1 cellular context compared by ENCODE assay signal in the genomic region with DNA sequence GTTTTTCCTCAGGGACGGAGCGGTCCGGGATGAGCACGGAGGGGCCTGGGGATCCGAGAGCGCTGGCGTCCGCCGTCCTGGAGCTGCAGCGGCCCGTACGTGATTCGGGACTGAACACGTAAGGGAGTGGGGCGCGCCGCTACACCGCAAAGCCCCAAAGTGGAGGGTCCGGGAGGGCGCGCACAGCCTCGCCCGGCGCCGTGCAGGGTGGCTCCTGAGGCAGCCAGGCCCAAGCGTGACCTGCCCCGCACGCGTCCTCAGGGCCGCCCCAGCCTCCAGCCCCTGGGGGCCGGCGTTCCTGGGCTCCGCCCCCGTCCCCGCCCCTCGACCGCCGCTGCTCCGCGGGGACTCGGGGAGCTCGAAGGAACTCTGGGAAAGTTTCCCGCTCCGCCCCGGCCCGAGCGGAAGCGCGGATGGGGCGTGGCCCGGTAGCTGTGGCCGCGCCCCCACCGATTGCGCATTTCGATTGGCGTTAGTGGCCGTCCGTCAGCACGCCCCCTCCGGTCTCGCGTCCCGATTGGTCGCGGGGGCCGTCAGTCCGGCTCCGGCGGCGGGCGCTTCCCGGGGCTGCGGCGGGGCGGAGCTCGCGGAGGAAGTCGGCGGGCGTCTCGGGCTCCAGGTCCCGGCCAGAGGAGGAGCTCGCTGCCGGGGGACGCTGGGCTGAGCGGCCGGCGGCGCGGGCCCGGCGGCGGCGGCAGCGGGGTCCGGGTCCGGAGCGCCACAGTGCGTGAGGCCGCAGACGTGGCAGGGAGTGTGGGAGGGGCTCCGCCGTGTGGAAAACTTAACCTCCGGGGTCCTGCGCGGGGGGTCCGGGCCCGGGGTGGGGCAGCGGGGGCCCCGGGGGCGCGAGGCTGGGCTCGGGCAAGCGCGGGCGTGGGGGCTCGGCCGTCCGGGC.
TF ChIP-seq lines count a peak whose summit lies in the region.

TSS of gene ANKRD16 (minus strand) at position 270 of the 895 bp plus-strand sequence. CDS start 539 bp downstream, outside the sequence.
TSS of gene FBH1 (plus strand) at position 620 of the 895 bp plus-strand sequence. CDS start at position 723, 103 bp downstream.

TF ChIP-seq in HepG2, 621 proteins besides CTCF, POLR2A, EP300 and RAD21 (continued from another document and continues in another):
- TF ChIP-seq, protein P1, sequence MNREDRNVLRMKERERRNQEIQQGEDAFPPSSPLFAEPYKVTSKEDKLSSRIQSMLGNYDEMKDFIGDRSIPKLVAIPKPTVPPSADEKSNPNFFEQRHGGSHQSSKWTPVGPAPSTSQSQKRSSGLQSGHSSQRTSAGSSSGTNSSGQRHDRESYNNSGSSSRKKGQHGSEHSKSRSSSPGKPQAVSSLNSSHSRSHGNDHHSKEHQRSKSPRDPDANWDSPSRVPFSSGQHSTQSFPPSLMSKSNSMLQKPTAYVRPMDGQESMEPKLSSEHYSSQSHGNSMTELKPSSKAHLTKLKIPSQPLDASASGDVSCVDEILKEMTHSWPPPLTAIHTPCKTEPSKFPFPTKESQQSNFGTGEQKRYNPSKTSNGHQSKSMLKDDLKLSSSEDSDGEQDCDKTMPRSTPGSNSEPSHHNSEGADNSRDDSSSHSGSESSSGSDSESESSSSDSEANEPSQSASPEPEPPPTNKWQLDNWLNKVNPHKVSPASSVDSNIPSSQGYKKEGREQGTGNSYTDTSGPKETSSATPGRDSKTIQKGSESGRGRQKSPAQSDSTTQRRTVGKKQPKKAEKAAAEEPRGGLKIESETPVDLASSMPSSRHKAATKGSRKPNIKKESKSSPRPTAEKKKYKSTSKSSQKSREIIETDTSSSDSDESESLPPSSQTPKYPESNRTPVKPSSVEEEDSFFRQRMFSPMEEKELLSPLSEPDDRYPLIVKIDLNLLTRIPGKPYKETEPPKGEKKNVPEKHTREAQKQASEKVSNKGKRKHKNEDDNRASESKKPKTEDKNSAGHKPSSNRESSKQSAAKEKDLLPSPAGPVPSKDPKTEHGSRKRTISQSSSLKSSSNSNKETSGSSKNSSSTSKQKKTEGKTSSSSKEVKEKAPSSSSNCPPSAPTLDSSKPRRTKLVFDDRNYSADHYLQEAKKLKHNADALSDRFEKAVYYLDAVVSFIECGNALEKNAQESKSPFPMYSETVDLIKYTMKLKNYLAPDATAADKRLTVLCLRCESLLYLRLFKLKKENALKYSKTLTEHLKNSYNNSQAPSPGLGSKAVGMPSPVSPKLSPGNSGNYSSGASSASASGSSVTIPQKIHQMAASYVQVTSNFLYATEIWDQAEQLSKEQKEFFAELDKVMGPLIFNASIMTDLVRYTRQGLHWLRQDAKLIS (CRISPR knock-in tag; IDR thresholded peaks at IDR 0.05), result no peak
- no peak for TF ChIP-seq ZBTB7B (CRISPR knock-in tag; IDR thresholded peaks at IDR 0.05)
- no peak for TF ChIP-seq HMGA1 (CRISPR knock-in tag; conservative IDR thresholded peaks at IDR 0.05)
- TF ChIP-seq ZNF143 (CRISPR knock-in tag; IDR thresholded peaks at IDR 0.05), result peak; percentile 87
- 0 out of 2 replicates have a peak, but pooled peaks have one; percentile 73 for TF ChIP-seq ZNF83 (CRISPR knock-in tag; IDR thresholded peaks at IDR 0.05; ENCODE audit: borderline replicate concordance)
- no peak for TF ChIP-seq ZC3H4 (CRISPR knock-in tag; IDR thresholded peaks at IDR 0.05; ENCODE audit: borderline replicate concordance)
- TF ChIP-seq PITX1 (CRISPR knock-in tag; IDR thresholded peaks at IDR 0.05), result no peak
- peak; percentile 64 for TF ChIP-seq ELF3 (CRISPR knock-in tag; IDR thresholded peaks at IDR 0.05)
- no peak; the same call in 1 of the 2 replicates for TF ChIP-seq ZNF124 (CRISPR knock-in tag; IDR thresholded peaks at IDR 0.05)
- TF ChIP-seq TBX2 (CRISPR knock-in tag; IDR thresholded peaks at IDR 0.05; ENCODE audit: borderline replicate concordance), result peak; percentile 59; the same call in 1 of the 2 replicates
- peak; percentile 88 for TF ChIP-seq ELF1 (CRISPR knock-in tag; IDR thresholded peaks at IDR 0.05)
- TF ChIP-seq U2AF2 (IDR thresholded peaks at IDR 0.05; ENCODE audit: low read depth, low read length), result no peak
- TF ChIP-seq ZNF605 (CRISPR knock-in tag; IDR thresholded peaks at IDR 0.05), result no peak; the same call in 1 of the 2 replicates
- no peak for TF ChIP-seq MTF1 (CRISPR knock-in tag; IDR thresholded peaks at IDR 0.05)
- no peak for TF ChIP-seq ZNF782 (CRISPR knock-in tag; IDR thresholded peaks at IDR 0.05; ENCODE audit: borderline replicate concordance)
- TF ChIP-seq ZNF10 (CRISPR knock-in tag; IDR thresholded peaks at IDR 0.05; ENCODE audit: borderline replicate concordance, low read depth), result no peak
- TF ChIP-seq ZBTB20 (CRISPR knock-in tag; IDR thresholded peaks at IDR 0.05; ENCODE audit: borderline replicate concordance, low read depth), result no peak
- no peak for TF ChIP-seq ZFP41 (CRISPR knock-in tag; IDR thresholded peaks at IDR 0.05; ENCODE audit: borderline replicate concordance)
- peak; percentile 99 for TF ChIP-seq PBX3 (CRISPR knock-in tag; IDR thresholded peaks at IDR 0.05; ENCODE audit: borderline replicate concordance)
- TF ChIP-seq, protein P2, sequence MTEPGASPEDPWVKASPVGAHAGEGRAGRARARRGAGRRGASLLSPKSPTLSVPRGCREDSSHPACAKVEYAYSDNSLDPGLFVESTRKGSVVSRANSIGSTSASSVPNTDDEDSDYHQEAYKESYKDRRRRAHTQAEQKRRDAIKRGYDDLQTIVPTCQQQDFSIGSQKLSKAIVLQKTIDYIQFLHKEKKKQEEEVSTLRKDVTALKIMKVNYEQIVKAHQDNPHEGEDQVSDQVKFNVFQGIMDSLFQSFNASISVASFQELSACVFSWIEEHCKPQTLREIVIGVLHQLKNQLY (CRISPR knock-in tag; IDR thresholded peaks at IDR 0.05), result peak; percentile 25; the same call in 1 of the 2 replicates
- no peak for TF ChIP-seq ZNF883 (CRISPR knock-in tag; IDR thresholded peaks at IDR 0.05; ENCODE audit: not compliant biosample characterization)
- TF ChIP-seq GTF3A (CRISPR knock-in tag; conservative IDR thresholded peaks at IDR 0.05), result no peak
- TF ChIP-seq NCOA2 (CRISPR knock-in tag; IDR thresholded peaks at IDR 0.05), result peak; percentile 25; the same call in 1 of the 2 replicates
- TF ChIP-seq ZNF547 (CRISPR knock-in tag; IDR thresholded peaks at IDR 0.05), result no peak; the same call in 1 of the 2 replicates
- no peak for TF ChIP-seq SRSF4 (IDR thresholded peaks at IDR 0.05; ENCODE audit: low read depth, low read length, poor library complexity, severe bottlenecking)
- peak; percentile 65; the same call in 1 of the 2 replicates for TF ChIP-seq HOXA5 (CRISPR knock-in tag; IDR thresholded peaks at IDR 0.05)
- TF ChIP-seq ATF2 (CRISPR knock-in tag; IDR thresholded peaks at IDR 0.05), result peak; percentile 11; the same call in 1 of the 2 replicates
- TF ChIP-seq ZFP36 (IDR thresholded peaks at IDR 0.05; ENCODE audit: borderline replicate concordance, low read depth, low read length, partially characterized antibody), result no peak
- no peak for TF ChIP-seq SMARCC2 (IDR thresholded peaks at IDR 0.05)
- no peak for TF ChIP-seq SMAD3 (CRISPR knock-in tag; IDR thresholded peaks at IDR 0.05)
- TF ChIP-seq, protein P3, sequence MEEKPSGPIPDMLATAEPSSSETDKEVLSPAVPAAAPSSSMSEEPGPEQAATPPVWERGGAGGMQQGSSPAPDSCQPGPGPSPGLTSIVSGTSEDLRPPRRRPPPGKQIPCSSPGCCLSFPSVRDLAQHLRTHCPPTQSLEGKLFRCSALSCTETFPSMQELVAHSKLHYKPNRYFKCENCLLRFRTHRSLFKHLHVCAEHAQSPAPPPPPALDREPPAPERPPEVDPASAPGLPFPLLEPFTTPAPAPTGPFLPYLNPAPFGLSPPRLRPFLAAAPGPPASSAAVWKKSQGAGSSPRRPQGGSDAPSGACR (CRISPR knock-in tag; IDR thresholded peaks at IDR 0.05), result no peak
- no peak for TF ChIP-seq SIX1 (CRISPR knock-in tag; IDR thresholded peaks at IDR 0.05; ENCODE audit: borderline replicate concordance)
- peak; percentile 61; the same call in 1 of the 2 replicates for TF ChIP-seq GFI1 (CRISPR knock-in tag; IDR thresholded peaks at IDR 0.05; ENCODE audit: borderline replicate concordance)
- no peak for TF ChIP-seq CC2D1A (CRISPR knock-in tag; IDR thresholded peaks at IDR 0.05)
- peak; percentile 87 for TF ChIP-seq EED (CRISPR knock-in tag; IDR thresholded peaks at IDR 0.05)
- 0 out of 2 replicates have a peak, but pooled peaks have one; percentile 55 for TF ChIP-seq ZSCAN9 (CRISPR knock-in tag; IDR thresholded peaks at IDR 0.05; ENCODE audit: borderline replicate concordance)
- TF ChIP-seq SMAD1 (CRISPR knock-in tag; IDR thresholded peaks at IDR 0.05; ENCODE audit: borderline replicate concordance, low read depth), result no peak
- TF ChIP-seq SAP130 (CRISPR knock-in tag; IDR thresholded peaks at IDR 0.05; ENCODE audit: low read depth), result peak; percentile 95
- peak; percentile 91 for TF ChIP-seq ZFX (CRISPR knock-in tag; IDR thresholded peaks at IDR 0.05; ENCODE audit: low read depth)
- TF ChIP-seq FOXK2 (IDR thresholded peaks at IDR 0.05), result no peak
- TF ChIP-seq POGZ (CRISPR knock-in tag; IDR thresholded peaks at IDR 0.05), result peak; percentile 44
- TF ChIP-seq ARID3A (IDR thresholded peaks at IDR 0.05; ENCODE audit: low read depth, low read length), result no peak
- peak; percentile 86 for TF ChIP-seq RBFOX2 (IDR thresholded peaks at IDR 0.05; ENCODE audit: low read depth, low read length)
- TF ChIP-seq ATF1 (CRISPR knock-in tag; IDR thresholded peaks at IDR 0.05), result no peak
- peak; percentile 36; the same call in 1 of the 2 replicates for TF ChIP-seq ZNF709 (CRISPR knock-in tag; IDR thresholded peaks at IDR 0.05)
- TF ChIP-seq, protein P4, sequence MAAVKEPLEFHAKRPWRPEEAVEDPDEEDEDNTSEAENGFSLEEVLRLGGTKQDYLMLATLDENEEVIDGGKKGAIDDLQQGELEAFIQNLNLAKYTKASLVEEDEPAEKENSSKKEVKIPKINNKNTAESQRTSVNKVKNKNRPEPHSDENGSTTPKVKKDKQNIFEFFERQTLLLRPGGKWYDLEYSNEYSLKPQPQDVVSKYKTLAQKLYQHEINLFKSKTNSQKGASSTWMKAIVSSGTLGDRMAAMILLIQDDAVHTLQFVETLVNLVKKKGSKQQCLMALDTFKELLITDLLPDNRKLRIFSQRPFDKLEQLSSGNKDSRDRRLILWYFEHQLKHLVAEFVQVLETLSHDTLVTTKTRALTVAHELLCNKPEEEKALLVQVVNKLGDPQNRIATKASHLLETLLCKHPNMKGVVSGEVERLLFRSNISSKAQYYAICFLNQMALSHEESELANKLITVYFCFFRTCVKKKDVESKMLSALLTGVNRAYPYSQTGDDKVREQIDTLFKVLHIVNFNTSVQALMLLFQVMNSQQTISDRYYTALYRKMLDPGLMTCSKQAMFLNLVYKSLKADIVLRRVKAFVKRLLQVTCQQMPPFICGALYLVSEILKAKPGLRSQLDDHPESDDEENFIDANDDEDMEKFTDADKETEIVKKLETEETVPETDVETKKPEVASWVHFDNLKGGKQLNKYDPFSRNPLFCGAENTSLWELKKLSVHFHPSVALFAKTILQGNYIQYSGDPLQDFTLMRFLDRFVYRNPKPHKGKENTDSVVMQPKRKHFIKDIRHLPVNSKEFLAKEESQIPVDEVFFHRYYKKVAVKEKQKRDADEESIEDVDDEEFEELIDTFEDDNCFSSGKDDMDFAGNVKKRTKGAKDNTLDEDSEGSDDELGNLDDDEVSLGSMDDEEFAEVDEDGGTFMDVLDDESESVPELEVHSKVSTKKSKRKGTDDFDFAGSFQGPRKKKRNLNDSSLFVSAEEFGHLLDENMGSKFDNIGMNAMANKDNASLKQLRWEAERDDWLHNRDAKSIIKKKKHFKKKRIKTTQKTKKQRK (IDR thresholded peaks at IDR 0.05; ENCODE audit: low read length), result peak; percentile 78; the same call in 1 of the 2 replicates
- 0 out of 2 replicates have a peak, but pooled peaks have one; percentile 33 for TF ChIP-seq ZFP37 (CRISPR knock-in tag; IDR thresholded peaks at IDR 0.05; ENCODE audit: borderline replicate concordance)
- no peak for TF ChIP-seq ZNF207 (IDR thresholded peaks at IDR 0.05; ENCODE audit: borderline replicate concordance)
- peak; percentile 84 for TF ChIP-seq CHD2 (IDR thresholded peaks at IDR 0.05; ENCODE audit: low read depth, low read length)
- peak; percentile 58; the same call in 1 of the 2 replicates for TF ChIP-seq POGK (CRISPR knock-in tag; conservative IDR thresholded peaks at IDR 0.05)
